14 cellular contexts compared by ENCODE assay signal in the genomic region with DNA sequence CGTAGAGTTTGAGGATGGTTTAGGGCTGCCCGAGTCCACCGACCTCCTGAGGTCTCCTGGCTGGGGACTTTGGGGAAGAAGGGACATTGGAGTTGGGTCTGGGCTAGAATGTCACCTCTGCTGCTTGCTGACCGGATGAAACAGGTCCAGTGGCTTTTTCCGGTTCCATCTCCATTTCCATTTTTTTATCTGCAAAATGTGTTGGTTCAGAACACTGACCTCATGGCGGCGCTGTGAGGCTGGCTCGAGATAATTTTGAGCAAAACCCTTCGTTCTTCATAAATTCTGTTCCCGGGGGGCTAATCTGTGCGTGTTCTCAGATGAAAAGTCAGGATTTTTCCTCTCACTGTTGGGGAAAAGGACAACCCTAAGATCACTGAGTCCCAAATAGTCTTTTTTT. TPM values are rescaled to one million over a fixed set of nuclear protein-coding genes. Genes with fewer than 3 reads are reported as not detected.
DNase-seq lines count a peak whose midpoint lies in the region; ATAC-seq, FAIRE-seq and TF ChIP-seq lines count a peak whose summit lies in the region.
"Had no signal": no experiment of that assay in that cellular context is flagged by ENCODE, and none has a peak within 500 bp of the region (broad histone marks: within the 10 kb centered on the region; RNA-seq: fewer than 3 reads in every experiment).

No MANE protein-coding gene starts in this region.

- FAIRE-seq in D721Med (lab: Jason Lieb, UNC): no peak
- FAIRE-seq in astrocyte (lab: Jason Lieb, UNC): no peak

- no peak overlapping the region for H3K27ac Mint-ChIP-seq in GM23338
- H3K27ac Mint-ChIP-seq in astrocyte (ENCODE audit: unreplicated experiment): no peak overlapping the region
- H3K27ac Mint-ChIP-seq: activated T-helper 1 cell treated with anti-CD3 and anti-CD28 coated beads, Interleukin-12 subunit alpha, Interleukin-12 subunit beta, Interleukin-2, Interleukin-4 antibody, amounts not matched to agents 30 ng/mL and 10 ng/mL and 1 ng/mL, durations not matched to agents 14 hours and 24 hours and 36 hours; IgD-negative memory B cell had no signal

- H2AFZ ChIP-seq in GM23338 (0 out of 2 replicates have a peak overlapping the region, but pooled peaks have one; percentile 56), astrocyte (ENCODE audit: low read depth, low read length) (no peak overlapping the region)

- H4K20me1 ChIP-seq in GM23338 (replicated peaks; ENCODE audit: insufficient read depth) (no peaks in the 10 kb centered on the region), astrocyte (ENCODE audit: insufficient read depth, low read length) (no peaks in the 10 kb centered on the region)

- no peaks in the 10 kb centered on the region for H3K36me3 ChIP-seq in GM23338 (ENCODE audit: insufficient read depth)
- no peaks in the 10 kb centered on the region for H3K36me3 ChIP-seq in astrocyte (ENCODE audit: insufficient read depth, low read length)

- H3K79me2 ChIP-seq in GM23338 (replicated peaks; ENCODE audit: insufficient read depth): no peaks in the 10 kb centered on the region
- no peaks in the 10 kb centered on the region for H3K79me2 ChIP-seq in astrocyte (ENCODE audit: insufficient read depth, low read length)

- peaks cover 10% of the 10 kb centered on the region for H3K27me3 Mint-ChIP-seq in GM23338 (ENCODE audit: insufficient read depth, low read depth, poor library complexity)
- H3K27me3 Mint-ChIP-seq in astrocyte (ENCODE audit: low read depth, unreplicated experiment): peaks cover 3% of the 10 kb centered on the region
- H3K27me3 Mint-ChIP-seq: IgD-negative memory B cell had no signal

- H3F3A ChIP-seq in GM23338 (replicated peaks; ENCODE audit: low read depth): no peaks in the 10 kb centered on the region

- DNase-seq in D721Med (ENCODE audit: insufficient read length, low spot score) (no peak), GM23338 (ENCODE audit: low spot score) (peak; percentile 68), astrocyte (ENCODE audit: low read depth) (no peak), lung microvascular endothelial cell (ENCODE audit: low read depth in 2 of 2) (peak; percentile 13 to 35), pons (ENCODE audit: low spot score) (no peak), HPDE6-E6E7 (ENCODE audit: extremely low spot score) (no peak)
- DNase-seq in activated CD8-positive, alpha-beta memory T cell treated with anti-CD3 and anti-CD28 coated beads, Interleukin-2, amount 50 U/mL, for 4 hours: no peak
- DNase-seq: NCI-H510A treated with DMSO at 0.1 percent for 48 hours; stimulated activated CD4-positive, alpha-beta T cell treated with anti-CD3 and anti-CD28 coated beads, Interleukin-4, amount 100 ng/mL, for 24 hours; substantia nigra had no signal

- H3K27me3 ChIP-seq in GM23338 (ENCODE audit: insufficient read depth): no peaks in the 10 kb centered on the region
- H3K27me3 ChIP-seq in astrocyte (ENCODE audit: insufficient read depth, low read length): peaks cover 7% of the 10 kb centered on the region

- no peak overlapping the region for H3K4me2 ChIP-seq in GM23338
- H3K4me2 ChIP-seq in astrocyte (ENCODE audit: low read length): no peak overlapping the region

- H3K4me1 Mint-ChIP-seq in GM23338 (peaks cover 37% of the 10 kb centered on the region), astrocyte (ENCODE audit: low read depth, unreplicated experiment) (peaks cover 13% of the 10 kb centered on the region)

- ATAC-seq in GM23338: no peak
- ATAC-seq in GM21367 (IDR thresholded peaks at IDR 0.05; ENCODE audit: unreplicated experiment): no peak

- H3K27ac ChIP-seq in GM23338 (ENCODE audit: low read depth) (peak overlapping the region; percentile 50; the same call in 1 of the 2 replicates), astrocyte (ENCODE audit: low read depth, low read length) (no peak overlapping the region)

- H3K9me3 Mint-ChIP-seq in GM23338 (peaks cover 5% of the 10 kb centered on the region; the same call in 2 of the 3 replicates), astrocyte (ENCODE audit: unreplicated experiment) (no peaks in the 10 kb centered on the region)
- H3K9me3 Mint-ChIP-seq: activated T-helper 1 cell treated with anti-CD3 and anti-CD28 coated beads, Interleukin-12 subunit alpha, Interleukin-12 subunit beta, Interleukin-2, Interleukin-4 antibody, amounts not matched to agents 30 ng/mL and 10 ng/mL and 1 ng/mL, durations not matched to agents 14 hours and 24 hours and 36 hours; IgD-negative memory B cell had no signal

- H3K4me3 ChIP-seq in GM23338: no peak overlapping the region
- no peak overlapping the region for H3K4me3 ChIP-seq in astrocyte (ENCODE audit: insufficient read depth, low read depth, low read length)

- H3K4me1 ChIP-seq in GM23338 (ENCODE audit: insufficient read depth): peaks cover 12% of the 10 kb centered on the region
- peaks cover 9% of the 10 kb centered on the region for H3K4me1 ChIP-seq in astrocyte (ENCODE audit: insufficient read depth, low read length)

- 0 out of 2 replicates have a peak, but pooled peaks cover 5% of the 10 kb centered on the region for H3K9me2 ChIP-seq in GM23338 (ENCODE audit: insufficient read depth)

- H3K4me3 Mint-ChIP-seq in GM23338 (no peak overlapping the region), astrocyte (ENCODE audit: unreplicated experiment) (no peak overlapping the region)
- H3K4me3 Mint-ChIP-seq: activated T-helper 1 cell treated with anti-CD3 and anti-CD28 coated beads, Interleukin-12 subunit alpha, Interleukin-12 subunit beta, Interleukin-2, Interleukin-4 antibody, amounts not matched to agents 30 ng/mL and 10 ng/mL and 1 ng/mL, durations not matched to agents 14 hours and 24 hours and 36 hours; IgD-negative memory B cell had no signal

- peak; percentile 65 for TF ChIP-seq CTCF in D721Med (IDR thresholded peaks at IDR 0.05; ENCODE audit: insufficient read depth, missing control alignments)
- TF ChIP-seq CTCF in GM23338 (conservative IDR thresholded peaks at IDR 0.05; ENCODE audit: low read depth in 2 of 2): peak; percentile 78 to 79
- peak; percentile 13 for TF ChIP-seq CTCF in astrocyte (IDR thresholded peaks at IDR 0.05; ENCODE audit: insufficient read depth, low read depth, low read length)

- no peaks in the 10 kb centered on the region for H3K9me3 ChIP-seq in astrocyte (ENCODE audit: insufficient read depth, low read depth, low read length)

- H3K36me3 Mint-ChIP-seq in GM23338 (ENCODE audit: low read depth): peaks cover 6% of the 10 kb centered on the region; the same call in 1 of the 3 replicates
- H3K36me3 Mint-ChIP-seq in astrocyte (ENCODE audit: low read depth, unreplicated experiment): no peaks in the 10 kb centered on the region

- H3K9ac ChIP-seq in astrocyte (ENCODE audit: low read length): no peak overlapping the region

TF ChIP-seq in GM23338, 12 proteins besides CTCF, POLR2A, EP300 and RAD21 (continues in another document):
- TF ChIP-seq, protein P1, sequence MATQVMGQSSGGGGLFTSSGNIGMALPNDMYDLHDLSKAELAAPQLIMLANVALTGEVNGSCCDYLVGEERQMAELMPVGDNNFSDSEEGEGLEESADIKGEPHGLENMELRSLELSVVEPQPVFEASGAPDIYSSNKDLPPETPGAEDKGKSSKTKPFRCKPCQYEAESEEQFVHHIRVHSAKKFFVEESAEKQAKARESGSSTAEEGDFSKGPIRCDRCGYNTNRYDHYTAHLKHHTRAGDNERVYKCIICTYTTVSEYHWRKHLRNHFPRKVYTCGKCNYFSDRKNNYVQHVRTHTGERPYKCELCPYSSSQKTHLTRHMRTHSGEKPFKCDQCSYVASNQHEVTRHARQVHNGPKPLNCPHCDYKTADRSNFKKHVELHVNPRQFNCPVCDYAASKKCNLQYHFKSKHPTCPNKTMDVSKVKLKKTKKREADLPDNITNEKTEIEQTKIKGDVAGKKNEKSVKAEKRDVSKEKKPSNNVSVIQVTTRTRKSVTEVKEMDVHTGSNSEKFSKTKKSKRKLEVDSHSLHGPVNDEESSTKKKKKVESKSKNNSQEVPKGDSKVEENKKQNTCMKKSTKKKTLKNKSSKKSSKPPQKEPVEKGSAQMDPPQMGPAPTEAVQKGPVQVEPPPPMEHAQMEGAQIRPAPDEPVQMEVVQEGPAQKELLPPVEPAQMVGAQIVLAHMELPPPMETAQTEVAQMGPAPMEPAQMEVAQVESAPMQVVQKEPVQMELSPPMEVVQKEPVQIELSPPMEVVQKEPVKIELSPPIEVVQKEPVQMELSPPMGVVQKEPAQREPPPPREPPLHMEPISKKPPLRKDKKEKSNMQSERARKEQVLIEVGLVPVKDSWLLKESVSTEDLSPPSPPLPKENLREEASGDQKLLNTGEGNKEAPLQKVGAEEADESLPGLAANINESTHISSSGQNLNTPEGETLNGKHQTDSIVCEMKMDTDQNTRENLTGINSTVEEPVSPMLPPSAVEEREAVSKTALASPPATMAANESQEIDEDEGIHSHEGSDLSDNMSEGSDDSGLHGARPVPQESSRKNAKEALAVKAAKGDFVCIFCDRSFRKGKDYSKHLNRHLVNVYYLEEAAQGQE (IDR thresholded peaks at IDR 0.05; ENCODE audit: unreplicated experiment): no peak
- TF ChIP-seq ZNF331 (CRISPR knock-in tag; IDR thresholded peaks at IDR 0.05; ENCODE audit: low read depth) (no peak), NANOG (IDR thresholded peaks at IDR 0.05; ENCODE audit: borderline replicate concordance) (no peak)

RNA-seq across cellular contexts. Expression of a gene that starts 11.7 kb away (rescaled TPM):
- total RNA-seq in GM23338 (2014; rRNA removed; shearing (Covaris generic)): not detected in 2 replicates
- polyA plus RNA-seq in GM23338 (2016; fragmentation: Nextera tagmentation; extraction: Ambion mirVana): not detected in 2 replicates
- 0.48 TPM in 1 of 2 replicates, not detected in the other for total RNA-seq in astrocyte
- total RNA-seq in lung microvascular endothelial cell: 0.65 TPM in 1 of 2 replicates, not detected in the other
- total RNA-seq: activated T-helper 1 cell treated with anti-CD3 and anti-CD28 coated beads, Interleukin-12 subunit alpha, Interleukin-12 subunit beta, Interleukin-2, Interleukin-4 antibody, amounts not matched to agents 30 ng/mL and 10 ng/mL and 1 ng/mL, durations not matched to agents 14 hours and 24 hours and 36 hours had no signal
- polyA plus RNA-seq: neural cell had no signal

Comparison
In these comparisons a context has a peak if more than half of its experiments do, and no peak if none do; other contexts are left out.
1. DNase-seq: peak in GM23338 (single experiment) and lung microvascular endothelial cell (2 of 2); none in D721Med (single experiment), astrocyte (single experiment), pons (single experiment), HPDE6-E6E7 (single experiment) and activated CD8-positive, alpha-beta memory T cell treated with anti-CD3 and anti-CD28 coated beads, Interleukin-2, amount 50 U/mL, for 4 hours (single experiment).
2. CTCF ChIP-seq: peak in every context shown above with its lines; median percentile 78 in GM23338; 65 in D721Med; 13 in astrocyte.